Comparison of ENCODE assay signal across 10 cellular contexts in genomic region chr17:41324180-41325075, GRCh38. TPM values are rescaled to one million over a fixed set of nuclear protein-coding genes. Genes with fewer than 3 reads are reported as not detected.
DNase-seq lines count a peak whose midpoint lies in the region; ATAC-seq, FAIRE-seq and TF ChIP-seq lines count a peak whose summit lies in the region.
"Had no signal": no experiment of that assay in that cellular context is flagged by ENCODE, and none has a peak within 500 bp of the region (broad histone marks: within the 10 kb centered on the region; RNA-seq: fewer than 3 reads in every experiment).

No MANE protein-coding gene starts in this region.

- no peaks in the 10 kb centered on the region for H3K36me3 ChIP-seq in body of pancreas (replicated peaks in 1 of 2; ENCODE audit: insufficient read depth in 1 of 2, low read depth in 2 of 2)
- no peaks in the 10 kb centered on the region for H3K36me3 ChIP-seq in colonic mucosa
- H3K36me3 ChIP-seq: stomach had no signal

- H3K4me3 Mint-ChIP-seq in mesothelial cell of epicardium, result no peak overlapping the region
- H3K4me3 Mint-ChIP-seq: IgD-negative memory B cell had no signal

- H3K27ac ChIP-seq in body of pancreas (no peak overlapping the region), colonic mucosa (no peak overlapping the region)
- H3K27ac ChIP-seq: stomach had no signal

- H3K9ac ChIP-seq in colonic mucosa (ENCODE audit: low read depth in 2 of 2, low read length in 2 of 2), result no peak overlapping the region

- H3K27me3 Mint-ChIP-seq in mesothelial cell of epicardium (ENCODE audit: low read depth), result no peaks in the 10 kb centered on the region
- H3K27me3 Mint-ChIP-seq: IgD-negative memory B cell had no signal

- peak; percentile 76 for FAIRE-seq in HTR-8/SVneo (lab: Jason Lieb, UNC)
- FAIRE-seq: endothelial cell of umbilical vein had no signal

- H3K4me1 Mint-ChIP-seq in mesothelial cell of epicardium, result peaks cover 15% of the 10 kb centered on the region

- TF ChIP-seq POLR2A in body of pancreas (IDR thresholded peaks at IDR 0.05), result no peak

- peaks cover 16% of the 10 kb centered on the region for H3K9me3 Mint-ChIP-seq in mesothelial cell of epicardium

- DNase-seq in DMS53 (lab: John Stamatoyannopoulos, UW) (peak; percentile 57), HTR-8/SVneo (ENCODE audit: insufficient read length, low spot score) (peak; percentile 53), body of pancreas (peak in 2 of 4 donors; percentile 22 to 35), mesothelial cell of epicardium (ENCODE audit: low spot score in 2 of 2, unreplicated experiment in 2 of 2) (no peak), T1000 (lab: John Stamatoyannopoulos, UW) (no peak), colonic mucosa (no peak)
- no peak for DNase-seq in stimulated activated CD4-positive, alpha-beta T cell treated with anti-CD3 and anti-CD28 coated beads, Interleukin-1b, Interleukin-23, amount 100 ng/mL, for 48 hours
- DNase-seq: stomach had no signal

- H3K27me3 ChIP-seq in body of pancreas (no peaks in the 10 kb centered on the region), colonic mucosa (no peaks in the 10 kb centered on the region)
- H3K27me3 ChIP-seq: stomach had no signal

- TF ChIP-seq CTCF in body of pancreas (IDR thresholded peaks at IDR 0.05) (peak in 4 of 7 experiments; percentile 8 to 25 (median 12)), mesothelial cell of epicardium (IDR thresholded peaks at IDR 0.05; ENCODE audit: unreplicated experiment) (no peak), colonic mucosa (IDR thresholded peaks at IDR 0.05) (no peak)

- WGBS in body of pancreas, 2 donors, result 36 to 40% methylated on average over 15 to 16 of the region's 16 CpGs

- H3K9me3 ChIP-seq in body of pancreas, result peaks cover 0 to 10% (median 0%) of the 10 kb centered on the region in 3 donors
- no peaks in the 10 kb centered on the region for H3K9me3 ChIP-seq in colonic mucosa

- peak overlapping the region; percentile 63 for H3K27ac Mint-ChIP-seq in mesothelial cell of epicardium

- intact Hi-C loops in body of pancreas (cut with DNase I), result no loop called here
- intact Hi-C loops in colonic mucosa (cut with DNase I), result loop anchor here (5.0 to 10.0 kb wide), 3 partner anchors 320 to 470 kb away; no protein-coding TSS in a partner anchor

- H3K4me1 ChIP-seq in body of pancreas (no peaks in the 10 kb centered on the region), colonic mucosa (no peaks in the 10 kb centered on the region)
- H3K4me1 ChIP-seq: stomach had no signal

- peak; percentile 30 for ATAC-seq in body of pancreas

- peaks cover 4% of the 10 kb centered on the region for H3K36me3 Mint-ChIP-seq in mesothelial cell of epicardium
- H3K36me3 Mint-ChIP-seq: IgD-negative memory B cell had no signal

- H3K4me3 ChIP-seq in body of pancreas (no peak overlapping the region), colonic mucosa (no peak overlapping the region)
- H3K4me3 ChIP-seq: stomach had no signal

RNA-seq across cellular contexts. Expression of gene KRTAP17-1, which starts 8.9 kb away (rescaled TPM):
- total RNA-seq in body of pancreas, result not detected
- not detected in 3 replicates for total RNA-seq in mesothelial cell of epicardium
- total RNA-seq in colonic mucosa, result not detected
- total RNA-seq: endothelial cell of umbilical vein, stomach had no signal

RNA-seq across cellular contexts. Expression of gene KRTAP16-1, which starts 15.3 kb away (rescaled TPM):
- total RNA-seq in body of pancreas, result not detected
- not detected in 3 replicates for total RNA-seq in mesothelial cell of epicardium
- total RNA-seq in colonic mucosa, result not detected
- total RNA-seq: endothelial cell of umbilical vein, stomach had no signal

RNA-seq across cellular contexts. Expression of gene KRTAP29-1, which starts 21.8 kb away (rescaled TPM):
- total RNA-seq in body of pancreas, result not detected
- not detected in 3 replicates for total RNA-seq in mesothelial cell of epicardium
- not detected for total RNA-seq in colonic mucosa
- total RNA-seq: endothelial cell of umbilical vein, stomach had no signal

RNA-seq across cellular contexts. Expression of gene KRT33A, which starts 26.2 kb away (rescaled TPM):
- total RNA-seq in body of pancreas, result not detected
- total RNA-seq in mesothelial cell of epicardium, result not detected in 3 replicates
- total RNA-seq in colonic mucosa, result not detected
- total RNA-seq: endothelial cell of umbilical vein, stomach had no signal

RNA-seq across cellular contexts. Expression of gene KRT33B, which starts 45.2 kb away (rescaled TPM):
- total RNA-seq in body of pancreas, result not detected
- total RNA-seq in mesothelial cell of epicardium, result not detected in 3 replicates
- total RNA-seq in colonic mucosa, result not detected
- total RNA-seq: endothelial cell of umbilical vein, stomach had no signal

Comparison
In these comparisons a context has a peak if more than half of its experiments do, and no peak if none do; other contexts are left out.
1. DNase-seq: peak in DMS53 (single experiment) and HTR-8/SVneo (single experiment); none in mesothelial cell of epicardium (0 of 2), T1000 (single experiment), colonic mucosa (single experiment) and stimulated activated CD4-positive, alpha-beta T cell treated with anti-CD3 and anti-CD28 coated beads, Interleukin-1b, Interleukin-23, amount 100 ng/mL, for 48 hours (single experiment).
2. CTCF ChIP-seq: peak in body of pancreas (4 of 7); none in mesothelial cell of epicardium (single experiment) and colonic mucosa (single experiment).